ENCODE assay signal across 9 cellular contexts in genomic region chr16:84832488-84833141, GRCh38. TPM values are rescaled to one million over a fixed set of nuclear protein-coding genes. Genes with fewer than 3 reads are reported as not detected.
DNase-seq lines count a peak whose midpoint lies in the region; ATAC-seq and TF ChIP-seq lines count a peak whose summit lies in the region.
"Had no signal": no experiment of that assay in that cellular context is flagged by ENCODE, and none has a peak within 500 bp of the region (broad histone marks: within the 10 kb centered on the region; RNA-seq: fewer than 3 reads in every experiment).

No MANE protein-coding gene starts in this region.

- H3K27ac ChIP-seq in lower lobe of right lung (peak overlapping the region; percentile 75), testis (peak overlapping the region; percentile 78 to 92)

- no peaks in the 10 kb centered on the region for H3K27me3 ChIP-seq in lower lobe of right lung (ENCODE audit: low read depth)
- H3K27me3 ChIP-seq in testis, result no peaks in the 10 kb centered on the region

- peak; percentile 30 for TF ChIP-seq POLR2A in testis (IDR thresholded peaks at IDR 0.05)

- intact Hi-C loops in lower lobe of right lung (cut with DNase I), result no loop called here
- intact Hi-C loops in testis (cut with DNase I; ENCODE audit: low total_unique reads), result no loop called here

- H3K36me3 ChIP-seq in lower lobe of right lung (no peaks in the 10 kb centered on the region), testis (ENCODE audit: low read depth, missing control alignments) (no peaks in the 10 kb centered on the region)

- DNase-seq in LHCN-M2 (ENCODE audit: low read depth) (peak; percentile 96), choroid plexus epithelial cell (ENCODE audit: low read depth) (peak; percentile 100), lower lobe of right lung (peak; percentile 71), testis (peak; percentile 88), superior temporal gyrus (ENCODE audit: extremely low spot score) (no peak), COLO829 (ENCODE audit: low spot score) (no peak)
- DNase-seq in stimulated activated CD4-positive, alpha-beta T cell treated with anti-CD3 and anti-CD28 coated beads, Interleukin-4, amount 100 ng/mL, for 24 hours, result no peak
- DNase-seq: head of caudate nucleus had no signal

- H3K9me3 ChIP-seq in lower lobe of right lung, result no peaks in the 10 kb centered on the region
- no peaks in the 10 kb centered on the region for H3K9me3 ChIP-seq in testis

- WGBS in testis, 2 donors, result 46 to 52% methylated on average over 18 to 20 of the region's 20 CpGs

- peak; percentile 64 to 74 for ATAC-seq in lower lobe of right lung
- ATAC-seq in GM21423 (IDR thresholded peaks at IDR 0.05; ENCODE audit: unreplicated experiment), result no peak

- H3K4me1 ChIP-seq in lower lobe of right lung (peaks cover 31% of the 10 kb centered on the region), testis (peaks cover 54% of the 10 kb centered on the region)

- TF ChIP-seq CTCF in choroid plexus epithelial cell (conservative IDR thresholded peaks at IDR 0.05; ENCODE audit: low read depth, low read length) (no peak), lower lobe of right lung (IDR thresholded peaks at IDR 0.05) (no peak), testis (IDR thresholded peaks at IDR 0.05) (no peak)

- peak overlapping the region; percentile 20 for H3K4me3 ChIP-seq in choroid plexus epithelial cell (ENCODE audit: low read depth, low read length)
- H3K4me3 ChIP-seq in lower lobe of right lung, result peak overlapping the region; percentile 28
- no peak overlapping the region for H3K4me3 ChIP-seq in testis

RNA-seq across cellular contexts. Expression of gene CRISPLD2, which starts 12.8 kb away (rescaled TPM):
- total RNA-seq in LHCN-M2 (2014; rRNA removed) (2.6 and 3.0 TPM in 2 replicates), lower lobe of right lung (34.9 TPM), testis (10 to 100 TPM; 47.7 to 59.6 TPM)
- 4.6 TPM for polyA plus RNA-seq in LHCN-M2 (2012)
- 48.8 TPM for polyA plus RNA-seq in testis (ENCODE audit: insufficient read depth, low read depth, low replicate concordance)

Comparison
In these comparisons a context has a peak if more than half of its experiments do, and no peak if none do; other contexts are left out.
1. DNase-seq: peak in LHCN-M2 (single experiment), choroid plexus epithelial cell (single experiment), lower lobe of right lung (single experiment) and testis (single experiment); none in superior temporal gyrus (single experiment), stimulated activated CD4-positive, alpha-beta T cell treated with anti-CD3 and anti-CD28 coated beads, Interleukin-4, amount 100 ng/mL, for 24 hours (single experiment) and COLO829 (single experiment).
2. H3K4me3 ChIP-seq: peak in choroid plexus epithelial cell (single experiment) and lower lobe of right lung (single experiment); none in testis (0 of 2).